In the genomic region with DNA sequence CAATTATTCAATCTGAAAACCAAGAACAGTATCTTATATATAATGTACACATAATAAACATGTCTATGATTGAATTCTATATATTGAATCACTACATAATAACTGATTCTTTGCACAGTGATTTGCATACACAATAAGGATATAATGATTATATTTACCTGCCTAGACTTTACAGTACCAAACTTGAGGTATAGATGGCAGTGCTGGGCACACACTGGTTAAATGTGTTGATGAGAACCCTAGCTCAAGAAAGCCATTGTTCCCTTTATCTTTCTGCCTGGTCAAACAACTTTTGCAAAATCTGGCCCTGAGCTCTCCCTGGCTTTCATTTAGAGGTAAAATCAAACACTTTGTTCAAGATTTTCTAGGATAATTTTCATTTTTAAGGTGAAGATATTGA, we compare ENCODE assay signal across 8 cellular contexts.
A peak's percentile ranks its signal among the peaks of the same experiment; 100 is the strongest.
DNase-seq lines count a peak whose midpoint lies in the region; ATAC-seq and TF ChIP-seq lines count a peak whose summit lies in the region.

No MANE protein-coding gene starts in this region.

- H3K9me3 Mint-ChIP-seq in CD4-positive, alpha-beta memory T cell: peaks cover 0 to 2% (median 0%) of the 10 kb centered on the region in 8 donors

- CTCF ChIA-PET in CD4-positive, alpha-beta memory T cell (lab: Charles Lee; ENCODE audit: partially characterized antibody): no interaction called here

- intact Hi-C loops in upper lobe of right lung (cut with DNase I): no loop called here
- intact Hi-C loops in CD4-positive, alpha-beta memory T cell (cut with micrococcal nuclease): no loop called here

- no peaks in the 10 kb centered on the region for H3K9me3 ChIP-seq in upper lobe of right lung
- H3K9me3 ChIP-seq in CD4-positive, alpha-beta memory T cell (ENCODE audit: control insufficient read depth in 1 of 2, low read length in 2 of 2): no peaks in the 10 kb centered on the region

- no peak overlapping the region for H3K4me3 Mint-ChIP-seq in CD4-positive, alpha-beta memory T cell

- no peaks in the 10 kb centered on the region for H3K27me3 Mint-ChIP-seq in CD4-positive, alpha-beta memory T cell

- no peaks in the 10 kb centered on the region for H3K36me3 Mint-ChIP-seq in CD4-positive, alpha-beta memory T cell

- no peak overlapping the region for H3K4me3 ChIP-seq in upper lobe of right lung
- no peak overlapping the region for H3K4me3 ChIP-seq in CD4-positive, alpha-beta memory T cell (ENCODE audit: low read length in 2 of 2)

- no peaks in the 10 kb centered on the region for H3K4me1 Mint-ChIP-seq in CD4-positive, alpha-beta memory T cell

- no peak overlapping the region for H3K27ac Mint-ChIP-seq in CD4-positive, alpha-beta memory T cell

- ATAC-seq in GM18867 (IDR thresholded peaks at IDR 0.05; ENCODE audit: unreplicated experiment) (peak; percentile 97), HG03558 (IDR thresholded peaks at IDR 0.05; ENCODE audit: extremely low read depth, unreplicated experiment) (peak; percentile 56), upper lobe of right lung (peak; percentile 57), HG03460 (IDR thresholded peaks at IDR 0.05; ENCODE audit: unreplicated experiment) (no peak)

- H3K27ac ChIP-seq in upper lobe of right lung: no peak overlapping the region
- H3K27ac ChIP-seq in CD4-positive, alpha-beta memory T cell (ENCODE audit: low read depth, low read length): no peak overlapping the region

- H3K4me1 ChIP-seq in upper lobe of right lung: peaks cover 6% of the 10 kb centered on the region
- H3K4me1 ChIP-seq in CD4-positive, alpha-beta memory T cell (ENCODE audit: insufficient read depth, low read length): no peaks in the 10 kb centered on the region

- peak; percentile 28 for DNase-seq in ACHN
- peak; percentile 28 for DNase-seq in astrocyte of the hippocampus (ENCODE audit: low read depth, low spot score)
- DNase-seq in upper lobe of right lung: no peak
- DNase-seq in SW 1271 (lab: John Stamatoyannopoulos, UW): no peak
- no peak for DNase-seq in CD4-positive, alpha-beta memory T cell

- POLR2A ChIA-PET in CD4-positive, alpha-beta memory T cell (lab: Charles Lee; ENCODE audit: partially characterized antibody): no interaction called here

- in situ Hi-C loops in ACHN (cut with HindIII; ENCODE audit: low pct_ligation_motif_present, low pct_unique_long_range_greater_than_20kb, low sequenced_read_pairs): no loop called here

- H3K36me3 ChIP-seq in upper lobe of right lung: no peaks in the 10 kb centered on the region
- H3K36me3 ChIP-seq in CD4-positive, alpha-beta memory T cell (ENCODE audit: insufficient read depth, low read length): no peaks in the 10 kb centered on the region

- no peak for TF ChIP-seq CTCF in upper lobe of right lung (IDR thresholded peaks at IDR 0.05)

- no peaks in the 10 kb centered on the region for H3K27me3 ChIP-seq in upper lobe of right lung
- H3K27me3 ChIP-seq in CD4-positive, alpha-beta memory T cell (ENCODE audit: insufficient read depth, low read length): no peaks in the 10 kb centered on the region

Comparison
In these comparisons a context has a peak if more than half of its experiments do, and no peak if none do; other contexts are left out.
1. DNase-seq: peak in ACHN (single experiment) and astrocyte of the hippocampus (single experiment); none in upper lobe of right lung (single experiment), SW 1271 (0 of 2) and CD4-positive, alpha-beta memory T cell (0 of 5).